9 cellular contexts compared by ENCODE assay signal in genomic region chr2:96470636-96471035, GRCh38. TPM values are rescaled to one million over a fixed set of nuclear protein-coding genes. Genes with fewer than 3 reads are reported as not detected.
DNase-seq lines count a peak whose midpoint lies in the region; ATAC-seq and TF ChIP-seq lines count a peak whose summit lies in the region.
"Had no signal": no experiment of that assay in that cellular context is flagged by ENCODE, and none has a peak within 500 bp of the region (broad histone marks: within the 10 kb centered on the region; RNA-seq: fewer than 3 reads in every experiment).

No MANE protein-coding gene starts in this region.

- CTCF ChIA-PET in activated CD4-positive, alpha-beta T cell treated with anti-CD3 and anti-CD28 coated beads for 36 hours (lab: Charles Lee): interaction anchor here (0.7 to 1.0 kb wide), 2 partner anchors 41 to 101 kb away, joined by 3 read pairs; no protein-coding TSS in a partner anchor

- no peaks in the 10 kb centered on the region for H3K9me3 Mint-ChIP-seq in activated CD4-positive, alpha-beta T cell treated with anti-CD3 and anti-CD28 coated beads for 36 hours (ENCODE audit: low read depth)
- H3K9me3 Mint-ChIP-seq in dendritic cell treated with granulocyte-macrophage colony-stimulating factor and Interleukin-4, amounts not matched to agents 40 ng/mL and 50 ng/mL, for 4 days: no peaks in the 10 kb centered on the region
- H3K9me3 Mint-ChIP-seq: IgD-negative memory B cell had no signal

- H3K27me3 Mint-ChIP-seq in activated CD4-positive, alpha-beta T cell treated with anti-CD3 and anti-CD28 coated beads for 36 hours: no peaks in the 10 kb centered on the region
- peaks cover 19% of the 10 kb centered on the region for H3K27me3 Mint-ChIP-seq in dendritic cell treated with granulocyte-macrophage colony-stimulating factor and Interleukin-4, amounts not matched to agents 40 ng/mL and 50 ng/mL, for 4 days

- POLR2A ChIA-PET in activated CD4-positive, alpha-beta T cell treated with anti-CD3 and anti-CD28 coated beads for 36 hours (lab: Charles Lee): no interaction called here

- peak; percentile 91 for TF ChIP-seq CTCF in GM12874 (IDR thresholded peaks at IDR 0.05; ENCODE audit: insufficient read depth, low read depth, low read length)

- H3K4me3 Mint-ChIP-seq in activated CD4-positive, alpha-beta T cell treated with anti-CD3 and anti-CD28 coated beads for 36 hours: no peak overlapping the region
- peak overlapping the region; percentile 30 for H3K4me3 Mint-ChIP-seq in dendritic cell treated with granulocyte-macrophage colony-stimulating factor and Interleukin-4, amounts not matched to agents 40 ng/mL and 50 ng/mL, for 4 days
- H3K4me3 Mint-ChIP-seq: IgD-negative memory B cell had no signal

- H3K4me1 Mint-ChIP-seq in activated CD4-positive, alpha-beta T cell treated with anti-CD3 and anti-CD28 coated beads for 36 hours: peaks cover 6% of the 10 kb centered on the region
- peaks cover 19% of the 10 kb centered on the region for H3K4me1 Mint-ChIP-seq in dendritic cell treated with granulocyte-macrophage colony-stimulating factor and Interleukin-4, amounts not matched to agents 40 ng/mL and 50 ng/mL, for 4 days (ENCODE audit: low read depth)

- intact Hi-C loops in activated CD4-positive, alpha-beta T cell treated with anti-CD3 and anti-CD28 coated beads for 36 hours (cut with DNase I, micrococcal nuclease): loop anchor here (1.0 to 2.0 kb wide), 2 partner anchors 38 to 84 kb away; no protein-coding TSS in a partner anchor
- intact Hi-C loops in dendritic cell treated with granulocyte-macrophage colony-stimulating factor and Interleukin-4, amounts not matched to agents 40 ng/mL and 50 ng/mL, for 4 days (cut with micrococcal nuclease): loop anchor here (1.0 kb wide), 1 partner anchor 38 kb away; no protein-coding TSS in a partner anchor

- H3K36me3 Mint-ChIP-seq in activated CD4-positive, alpha-beta T cell treated with anti-CD3 and anti-CD28 coated beads for 36 hours (ENCODE audit: low read depth): no peaks in the 10 kb centered on the region
- no peaks in the 10 kb centered on the region for H3K36me3 Mint-ChIP-seq in dendritic cell treated with granulocyte-macrophage colony-stimulating factor and Interleukin-4, amounts not matched to agents 40 ng/mL and 50 ng/mL, for 4 days (ENCODE audit: low read depth)
- H3K36me3 Mint-ChIP-seq: IgD-negative memory B cell had no signal

- DNase-seq in activated CD4-positive, alpha-beta T cell treated with anti-CD3 and anti-CD28 coated beads for 36 hours: peak; percentile 78
- DNase-seq in medulla oblongata (ENCODE audit: extremely low spot score): peak; percentile 73
- DNase-seq in stimulated activated CD8-positive, alpha-beta memory T cell treated with anti-CD3 and anti-CD28 coated beads, Interleukin-12 subunit alpha, Interleukin-12 subunit beta, amount 100 ng/mL, for 4 hours (ENCODE audit: low read depth): peak; percentile 22
- no peak for DNase-seq in superior temporal gyrus (ENCODE audit: extremely low spot score)
- no peak for DNase-seq in NCI-H1092 (lab: John Stamatoyannopoulos, UW)

- ATAC-seq in activated CD4-positive, alpha-beta T cell treated with anti-CD3 and anti-CD28 coated beads for 36 hours: peak; percentile 87
- ATAC-seq in HG03520 (IDR thresholded peaks at IDR 0.05; ENCODE audit: unreplicated experiment): no peak

- H3K27ac Mint-ChIP-seq in activated CD4-positive, alpha-beta T cell treated with anti-CD3 and anti-CD28 coated beads for 36 hours: no peak overlapping the region
- peak overlapping the region; percentile 54 for H3K27ac Mint-ChIP-seq in dendritic cell treated with granulocyte-macrophage colony-stimulating factor and Interleukin-4, amounts not matched to agents 40 ng/mL and 50 ng/mL, for 4 days
- H3K27ac Mint-ChIP-seq: IgD-negative memory B cell had no signal

RNA-seq across cellular contexts. Expression of gene NEURL3, which starts 34.5 kb away (rescaled TPM):
- total RNA-seq in activated CD4-positive, alpha-beta T cell treated with anti-CD3 and anti-CD28 coated beads for 36 hours: under 1 TPM; 0.33 to 0.41 TPM

Comparison
In these comparisons a context has a peak if more than half of its experiments do, and no peak if none do; other contexts are left out.
1. DNase-seq: peak in activated CD4-positive, alpha-beta T cell treated with anti-CD3 and anti-CD28 coated beads for 36 hours (single experiment), medulla oblongata (single experiment) and stimulated activated CD8-positive, alpha-beta memory T cell treated with anti-CD3 and anti-CD28 coated beads, Interleukin-12 subunit alpha, Interleukin-12 subunit beta, amount 100 ng/mL, for 4 hours (single experiment); none in superior temporal gyrus (single experiment) and NCI-H1092 (single experiment).